8 cellular contexts compared by ENCODE assay signal in the genomic region with DNA sequence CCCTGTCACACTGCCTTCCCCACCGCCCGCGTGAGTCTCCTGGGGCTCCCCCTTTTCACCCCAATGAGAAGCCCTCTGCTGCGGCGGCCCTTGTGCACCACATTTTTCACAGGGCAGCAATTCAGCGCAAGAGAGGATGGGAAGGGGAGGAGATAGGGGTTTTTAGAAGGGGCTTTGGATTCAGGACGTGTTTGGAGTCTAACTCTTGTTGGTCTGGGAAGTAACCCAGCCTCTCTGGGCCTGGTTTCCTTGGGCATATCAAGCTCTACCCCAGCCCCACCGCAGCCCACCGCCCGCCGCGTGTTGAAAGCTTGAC. TPM values are rescaled to one million over a fixed set of nuclear protein-coding genes. Genes with fewer than 3 reads are reported as not detected.
DNase-seq lines count a peak whose midpoint lies in the region; ATAC-seq and TF ChIP-seq lines count a peak whose summit lies in the region.

No MANE protein-coding gene starts in this region.

- H3K9ac ChIP-seq in iPS-15b (ENCODE audit: low read depth, low read length) = no peak overlapping the region

- no peak overlapping the region for H3K27ac ChIP-seq in GM23338 (ENCODE audit: low read depth)

- POLR2A ChIA-PET in activated CD8-positive, alpha-beta T cell treated with anti-CD3 and anti-CD28 coated beads for 36 hours (lab: Charles Lee) = no interaction called here

- peaks cover 26% of the 10 kb centered on the region for H3K4me1 ChIP-seq in GM23338 (ENCODE audit: insufficient read depth)
- H3K4me1 ChIP-seq in iPS-15b (ENCODE audit: control insufficient read depth, insufficient read depth, low read length) = peaks cover 14% of the 10 kb centered on the region

- H4K20me1 ChIP-seq in GM23338 (replicated peaks; ENCODE audit: insufficient read depth) = no peaks in the 10 kb centered on the region

- DNase-seq in GM23338 (ENCODE audit: low spot score) (peak; percentile 51), COLO829 (ENCODE audit: low spot score) (no peak), omental fat pad (ENCODE audit: low spot score) (no peak), putamen (ENCODE audit: low spot score) (no peak), SK-N-DZ (ENCODE audit: low spot score) (no peak)
- peak; percentile 29 for DNase-seq in activated CD8-positive, alpha-beta T cell treated with anti-CD3 and anti-CD28 coated beads for 36 hours
- peak; percentile 25 for DNase-seq in stimulated activated CD8-positive, alpha-beta memory T cell treated with anti-CD3 and anti-CD28 coated beads, Interleukin-4, amount 100 ng/mL, for 48 hours

- no peaks in the 10 kb centered on the region for H3K36me3 Mint-ChIP-seq in GM23338 (ENCODE audit: low read depth)
- H3K36me3 Mint-ChIP-seq in activated CD8-positive, alpha-beta T cell treated with anti-CD3 and anti-CD28 coated beads for 36 hours (ENCODE audit: low read depth) = no peaks in the 10 kb centered on the region

- H2AFZ ChIP-seq in GM23338 = peak overlapping the region; percentile 91

- peaks cover 30% of the 10 kb centered on the region for H3K4me1 Mint-ChIP-seq in GM23338
- H3K4me1 Mint-ChIP-seq in activated CD8-positive, alpha-beta T cell treated with anti-CD3 and anti-CD28 coated beads for 36 hours (ENCODE audit: low read depth) = peaks cover 12% of the 10 kb centered on the region

- H3K27me3 Mint-ChIP-seq in GM23338 (ENCODE audit: insufficient read depth, low read depth, poor library complexity) = peaks cover 19% of the 10 kb centered on the region
- peaks cover 50% of the 10 kb centered on the region for H3K27me3 Mint-ChIP-seq in activated CD8-positive, alpha-beta T cell treated with anti-CD3 and anti-CD28 coated beads for 36 hours

- ATAC-seq in GM23338 = peak; percentile 10; the same call in 2 of the 3 replicates
- no peak for ATAC-seq in activated CD8-positive, alpha-beta T cell treated with anti-CD3 and anti-CD28 coated beads for 36 hours
- ATAC-seq in omental fat pad (ENCODE audit: low FRiP score) = no peak

- CTCF ChIA-PET in activated CD8-positive, alpha-beta T cell treated with anti-CD3 and anti-CD28 coated beads for 36 hours (lab: Charles Lee) = no interaction called here

- TF ChIP-seq CTCF in GM23338 (conservative IDR thresholded peaks at IDR 0.05; ENCODE audit: low read depth in 2 of 2) (no peak), omental fat pad (IDR thresholded peaks at IDR 0.05) (no peak)
- TF ChIP-seq CTCF in activated CD8-positive, alpha-beta T cell treated with anti-CD3 and anti-CD28 coated beads for 36 hours (IDR thresholded peaks at IDR 0.05) = no peak

- no peaks in the 10 kb centered on the region for H3F3A ChIP-seq in GM23338 (replicated peaks; ENCODE audit: low read depth)

- H3K27ac Mint-ChIP-seq in GM23338 = no peak overlapping the region
- peak overlapping the region; percentile 8 for H3K27ac Mint-ChIP-seq in activated CD8-positive, alpha-beta T cell treated with anti-CD3 and anti-CD28 coated beads for 36 hours

- peak overlapping the region; percentile 78 for H3K4me3 Mint-ChIP-seq in GM23338
- peak overlapping the region; percentile 64 for H3K4me3 Mint-ChIP-seq in activated CD8-positive, alpha-beta T cell treated with anti-CD3 and anti-CD28 coated beads for 36 hours

- H3K4me3 ChIP-seq in GM23338 (peak overlapping the region; percentile 90), iPS-15b (ENCODE audit: low read depth, low read length) (peak overlapping the region; percentile 67)

- peaks cover 32% of the 10 kb centered on the region for H3K27me3 ChIP-seq in GM23338 (ENCODE audit: insufficient read depth)
- H3K27me3 ChIP-seq in iPS-15b (ENCODE audit: control insufficient read depth, insufficient read depth, low read length) = peaks cover 30% of the 10 kb centered on the region

- H3K79me2 ChIP-seq in GM23338 (replicated peaks; ENCODE audit: insufficient read depth) = 0 out of 2 replicates have a peak, but pooled peaks cover 21% of the 10 kb centered on the region

- no peaks in the 10 kb centered on the region for H3K9me3 ChIP-seq in iPS-15b (ENCODE audit: control insufficient read depth, insufficient read depth, low read length)

- no peaks in the 10 kb centered on the region for H3K36me3 ChIP-seq in GM23338 (ENCODE audit: insufficient read depth)
- no peaks in the 10 kb centered on the region for H3K36me3 ChIP-seq in iPS-15b (ENCODE audit: control insufficient read depth, insufficient read depth, low read length)

- no peaks in the 10 kb centered on the region for H3K9me3 Mint-ChIP-seq in GM23338
- no peaks in the 10 kb centered on the region for H3K9me3 Mint-ChIP-seq in activated CD8-positive, alpha-beta T cell treated with anti-CD3 and anti-CD28 coated beads for 36 hours

- H3K9me2 ChIP-seq in GM23338 (ENCODE audit: insufficient read depth) = no peaks in the 10 kb centered on the region

- intact Hi-C loops in activated CD8-positive, alpha-beta T cell treated with anti-CD3 and anti-CD28 coated beads for 36 hours (cut with micrococcal nuclease) = no loop called here

- peak overlapping the region; percentile 81 for H3K4me2 ChIP-seq in GM23338

TF ChIP-seq in GM23338, 12 proteins besides CTCF, POLR2A, EP300 and RAD21:
- no peak for TF ChIP-seq ZNF114 (CRISPR knock-in tag; IDR thresholded peaks at IDR 0.05)
- TF ChIP-seq EZH2 (IDR thresholded peaks at IDR 0.05; ENCODE audit: low read depth, unreplicated experiment) = peak; percentile 26
- 0 out of 2 replicates have a peak, but pooled peaks have one; percentile 2 for TF ChIP-seq POLR2AphosphoS5 (IDR thresholded peaks at IDR 0.05; ENCODE audit: low read depth)
TF ChIP-seq in GM23338: peak in this region for 2.

RNA-seq across cellular contexts. Expression of a gene that starts 0.7 kb away (rescaled TPM):
- 23.1 and 24.6 TPM in 2 replicates for total RNA-seq in GM23338 (2014; rRNA removed; shearing (Covaris generic))
- 5.0 and 5.8 TPM in 2 replicates for polyA plus RNA-seq in GM23338 (2016; fragmentation: Nextera tagmentation; extraction: Ambion mirVana)
- 1 to 10 TPM; 1.7 to 1.8 TPM for total RNA-seq in activated CD8-positive, alpha-beta T cell treated with anti-CD3 and anti-CD28 coated beads for 36 hours
- total RNA-seq in omental fat pad = 10 to 100 TPM in 1 of 4 donors, 1 to 10 TPM in 3; 4.3 to 12.7 (median 6.8) TPM
- 3.7 and 4.1 TPM in 2 replicates for polyA plus RNA-seq in SK-N-DZ (2014; cell fraction: cytosol; rRNA removed)
- polyA plus RNA-seq in SK-N-DZ (2014; cell fraction: nucleus; rRNA removed) = 2.1 and 3.0 TPM in 2 replicates

RNA-seq across cellular contexts. Expression of a gene that starts 53.9 kb away (rescaled TPM):
- 20.1 and 23.7 TPM in 2 replicates for total RNA-seq in GM23338 (2014; rRNA removed; shearing (Covaris generic))
- polyA plus RNA-seq in GM23338 (2016; fragmentation: Nextera tagmentation; extraction: Ambion mirVana) = 28.1 and 28.4 TPM in 2 replicates
- 1 to 10 TPM; 3.7 to 4.5 TPM for total RNA-seq in activated CD8-positive, alpha-beta T cell treated with anti-CD3 and anti-CD28 coated beads for 36 hours
- total RNA-seq in omental fat pad = 10 to 100 TPM in 3 of 4 donors, 1 to 10 TPM in 1; 7.6 to 75.4 (median 23.1) TPM
- not detected in 2 replicates for polyA plus RNA-seq in SK-N-DZ (2014; cell fraction: cytosol; rRNA removed)
- not detected in 2 replicates for polyA plus RNA-seq in SK-N-DZ (2014; cell fraction: nucleus; rRNA removed)

RNA-seq across cellular contexts. Expression of a gene that starts 57.2 kb away (rescaled TPM):
- not detected in 2 replicates for total RNA-seq in GM23338 (2014; rRNA removed; shearing (Covaris generic))
- polyA plus RNA-seq in GM23338 (2016; fragmentation: Nextera tagmentation; extraction: Ambion mirVana) = not detected in 2 replicates
- total RNA-seq in activated CD8-positive, alpha-beta T cell treated with anti-CD3 and anti-CD28 coated beads for 36 hours = not detected
- total RNA-seq in omental fat pad = not detected
- not detected in 2 replicates for polyA plus RNA-seq in SK-N-DZ (2014; cell fraction: cytosol; rRNA removed)
- not detected in 2 replicates for polyA plus RNA-seq in SK-N-DZ (2014; cell fraction: nucleus; rRNA removed)

Comparison
In these comparisons a context has a peak if more than half of its experiments do, and no peak if none do; other contexts are left out.
1. DNase-seq: peak in GM23338 (single experiment), activated CD8-positive, alpha-beta T cell treated with anti-CD3 and anti-CD28 coated beads for 36 hours (single experiment) and stimulated activated CD8-positive, alpha-beta memory T cell treated with anti-CD3 and anti-CD28 coated beads, Interleukin-4, amount 100 ng/mL, for 48 hours (single experiment); none in COLO829 (single experiment), omental fat pad (single experiment), putamen (single experiment) and SK-N-DZ (single experiment).